1 cellular context compared by ENCODE assay signal in genomic region chr10:31759124-31759798, GRCh38.
A peak's percentile ranks its signal among the peaks of the same experiment; 100 is the strongest.
TF ChIP-seq lines count a peak whose summit lies in the region.

No MANE protein-coding gene starts in this region.

TF ChIP-seq in HepG2, 621 proteins besides CTCF, POLR2A, EP300 and RAD21 (continued from another document):
- TF ChIP-seq ZBTB34 (CRISPR knock-in tag; IDR thresholded peaks at IDR 0.05) (no peak), ELF1 (CRISPR knock-in tag; IDR thresholded peaks at IDR 0.05) (0 out of 2 replicates have a peak, but pooled peaks have one; percentile 15), KAT8 (CRISPR knock-in tag; IDR thresholded peaks at IDR 0.05) (peak; percentile 27; the same call in 1 of the 2 replicates), HOXA5 (CRISPR knock-in tag; IDR thresholded peaks at IDR 0.05) (no peak), ATRX (CRISPR knock-in tag; IDR thresholded peaks at IDR 0.05; ENCODE audit: borderline replicate concordance) (no peak), CEBPG (CRISPR knock-in tag; IDR thresholded peaks at IDR 0.05) (0 out of 2 replicates have a peak, but pooled peaks have one; percentile 29), FUBP1 (CRISPR knock-in tag; IDR thresholded peaks at IDR 0.05; ENCODE audit: borderline replicate concordance) (no peak), STAT6 (CRISPR knock-in tag; IDR thresholded peaks at IDR 0.05; ENCODE audit: borderline replicate concordance) (no peak), SMARCE1 (IDR thresholded peaks at IDR 0.05; ENCODE audit: borderline replicate concordance) (no peak), KDM4B (CRISPR knock-in tag; IDR thresholded peaks at IDR 0.05) (no peak), CERS6 (CRISPR knock-in tag; IDR thresholded peaks at IDR 0.05) (no peak), ZMYM4 (CRISPR knock-in tag; IDR thresholded peaks at IDR 0.05) (peak; percentile 54), ZNF264 (CRISPR knock-in tag; IDR thresholded peaks at IDR 0.05) (no peak), HOXA9 (CRISPR knock-in tag; IDR thresholded peaks at IDR 0.05; ENCODE audit: borderline replicate concordance) (no peak)
- TF ChIP-seq, protein P1, sequence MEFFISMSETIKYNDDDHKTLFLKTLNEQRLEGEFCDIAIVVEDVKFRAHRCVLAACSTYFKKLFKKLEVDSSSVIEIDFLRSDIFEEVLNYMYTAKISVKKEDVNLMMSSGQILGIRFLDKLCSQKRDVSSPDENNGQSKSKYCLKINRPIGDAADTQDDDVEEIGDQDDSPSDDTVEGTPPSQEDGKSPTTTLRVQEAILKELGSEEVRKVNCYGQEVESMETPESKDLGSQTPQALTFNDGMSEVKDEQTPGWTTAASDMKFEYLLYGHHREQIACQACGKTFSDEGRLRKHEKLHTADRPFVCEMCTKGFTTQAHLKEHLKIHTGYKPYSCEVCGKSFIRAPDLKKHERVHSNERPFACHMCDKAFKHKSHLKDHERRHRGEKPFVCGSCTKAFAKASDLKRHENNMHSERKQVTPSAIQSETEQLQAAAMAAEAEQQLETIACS (CRISPR knock-in tag; IDR thresholded peaks at IDR 0.05): no peak
- TF ChIP-seq, protein P2, sequence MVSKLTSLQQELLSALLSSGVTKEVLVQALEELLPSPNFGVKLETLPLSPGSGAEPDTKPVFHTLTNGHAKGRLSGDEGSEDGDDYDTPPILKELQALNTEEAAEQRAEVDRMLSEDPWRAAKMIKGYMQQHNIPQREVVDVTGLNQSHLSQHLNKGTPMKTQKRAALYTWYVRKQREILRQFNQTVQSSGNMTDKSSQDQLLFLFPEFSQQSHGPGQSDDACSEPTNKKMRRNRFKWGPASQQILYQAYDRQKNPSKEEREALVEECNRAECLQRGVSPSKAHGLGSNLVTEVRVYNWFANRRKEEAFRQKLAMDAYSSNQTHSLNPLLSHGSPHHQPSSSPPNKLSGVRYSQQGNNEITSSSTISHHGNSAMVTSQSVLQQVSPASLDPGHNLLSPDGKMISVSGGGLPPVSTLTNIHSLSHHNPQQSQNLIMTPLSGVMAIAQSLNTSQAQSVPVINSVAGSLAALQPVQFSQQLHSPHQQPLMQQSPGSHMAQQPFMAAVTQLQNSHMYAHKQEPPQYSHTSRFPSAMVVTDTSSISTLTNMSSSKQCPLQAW (CRISPR knock-in tag; IDR thresholded peaks at IDR 0.05): 0 out of 2 replicates have a peak, but pooled peaks have one; percentile 40
- TF ChIP-seq, protein P3, sequence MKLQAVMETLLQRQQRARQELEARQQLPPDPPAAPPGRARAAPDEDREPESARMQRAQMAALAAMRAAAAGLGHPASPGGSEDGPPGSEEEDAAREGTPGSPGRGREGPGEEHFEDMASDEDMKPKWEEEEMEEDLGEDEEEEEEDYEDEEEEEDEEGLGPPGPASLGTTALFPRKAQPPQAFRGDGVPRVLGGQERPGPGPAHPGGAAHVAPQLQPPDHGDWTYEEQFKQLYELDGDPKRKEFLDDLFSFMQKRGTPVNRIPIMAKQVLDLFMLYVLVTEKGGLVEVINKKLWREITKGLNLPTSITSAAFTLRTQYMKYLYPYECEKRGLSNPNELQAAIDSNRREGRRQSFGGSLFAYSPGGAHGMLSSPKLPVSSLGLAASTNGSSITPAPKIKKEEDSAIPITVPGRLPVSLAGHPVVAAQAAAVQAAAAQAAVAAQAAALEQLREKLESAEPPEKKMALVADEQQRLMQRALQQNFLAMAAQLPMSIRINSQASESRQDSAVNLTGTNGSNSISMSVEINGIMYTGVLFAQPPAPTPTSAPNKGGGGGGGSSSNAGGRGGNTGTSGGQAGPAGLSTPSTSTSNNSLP (IDR thresholded peaks at IDR 0.05; ENCODE audit: low read depth, low read length): no peak
